Comparison of ENCODE assay signal across 1 cellular context in genomic region chr10:97788552-97789442, GRCh38.
TF ChIP-seq lines count a peak whose summit lies in the region.

No MANE protein-coding gene starts in this region.

TF ChIP-seq in K562, 482 proteins besides CTCF, POLR2A, EP300 and RAD21 (continued from another document and continues in another):
- TF ChIP-seq ATF3 (IDR thresholded peaks at IDR 0.05) (no peak), ATF3 (CRISPR knock-in tag; conservative IDR thresholded peaks at IDR 0.05) (no peak), MCM7 (IDR thresholded peaks at IDR 0.05) (no peak), ZBTB2 (IDR thresholded peaks at IDR 0.05) (peak; percentile 49; the same call in 1 of the 2 replicates), RREB1 (CRISPR knock-in tag; IDR thresholded peaks at IDR 0.05) (no peak), GMEB1 (CRISPR knock-in tag; IDR thresholded peaks at IDR 0.05) (no peak), TAF1 (IDR thresholded peaks at IDR 0.05; ENCODE audit: control insufficient read depth, extremely low read depth, insufficient read depth, low read length, severe bottlenecking) (no peak), SREBF2 (CRISPR knock-in tag; IDR thresholded peaks at IDR 0.05) (no peak), RFX5 (IDR thresholded peaks at IDR 0.05; ENCODE audit: low read depth, low read length) (no peak), MAX (CRISPR knock-in tag; IDR thresholded peaks at IDR 0.05) (no peak), HDAC1 (IDR thresholded peaks at IDR 0.05) (peak in 1 of 2 experiments; percentile 73; a peak in 2 of 4 replicates), ZNF511 (CRISPR knock-in tag; IDR thresholded peaks at IDR 0.05) (no peak), ELK1 (CRISPR knock-in tag; IDR thresholded peaks at IDR 0.05) (no peak), MBD2 (IDR thresholded peaks at IDR 0.05; ENCODE audit: borderline replicate concordance, low read depth) (peak; percentile 77), ZFPM2 (CRISPR knock-in tag; IDR thresholded peaks at IDR 0.05) (no peak), ZNF324 (CRISPR knock-in tag; IDR thresholded peaks at IDR 0.05) (no peak), ZBTB17 (CRISPR knock-in tag; IDR thresholded peaks at IDR 0.05) (no peak), BCOR (IDR thresholded peaks at IDR 0.05) (peak; percentile 25; the same call in 1 of the 2 replicates), FOXO4 (CRISPR knock-in tag; IDR thresholded peaks at IDR 0.05) (no peak), SETDB1 (IDR thresholded peaks at IDR 0.05; ENCODE audit: low read length) (no peak), CTBP1 (IDR thresholded peaks at IDR 0.05; ENCODE audit: borderline replicate concordance) (peak; percentile 73; the same call in 1 of the 2 replicates), RHOXF2B (CRISPR knock-in tag; conservative IDR thresholded peaks at IDR 0.05) (no peak), ILF3 (IDR thresholded peaks at IDR 0.05; ENCODE audit: borderline replicate concordance) (no peak), ZNF408 (CRISPR knock-in tag; IDR thresholded peaks at IDR 0.05; ENCODE audit: low read depth) (no peak), YY1 (IDR thresholded peaks at IDR 0.05; ENCODE audit: borderline replicate concordance in 1 of 3, control insufficient read depth in 1 of 3, extremely low read depth in 1 of 3, insufficient read depth in 3 of 3, insufficient read length in 1 of 3, insufficient replicate concordance in 2 of 3, low read depth in 1 of 3, low read length in 2 of 3) (no peak), PHB (CRISPR knock-in tag; IDR thresholded peaks at IDR 0.05) (no peak), HMG20B (CRISPR knock-in tag; IDR thresholded peaks at IDR 0.05) (no peak), ZNF224 (CRISPR knock-in tag; IDR thresholded peaks at IDR 0.05) (no peak), CLOCK (CRISPR knock-in tag; IDR thresholded peaks at IDR 0.05; ENCODE audit: borderline replicate concordance) (no peak), LCOR (CRISPR knock-in tag; IDR thresholded peaks at IDR 0.05) (peak; percentile 54; the same call in 1 of the 2 replicates), GABPB2 (CRISPR knock-in tag; conservative IDR thresholded peaks at IDR 0.05) (no peak)
